ENCODE assay signal across 8 cellular contexts in genomic region chr6:41092421-41093140, GRCh38. TPM values are rescaled to one million over a fixed set of nuclear protein-coding genes. Genes with fewer than 3 reads are reported as not detected.
A peak's percentile ranks its signal among the peaks of the same experiment; 100 is the strongest.
DNase-seq lines count a peak whose midpoint lies in the region; ATAC-seq, FAIRE-seq and TF ChIP-seq lines count a peak whose summit lies in the region.

No MANE protein-coding gene starts in this region.

- H3K4me1 ChIP-seq in HepG2 (ENCODE audit: insufficient read depth, low read length) (no peaks in the 10 kb centered on the region), colonic mucosa (no peaks in the 10 kb centered on the region)

- H3K9ac ChIP-seq in HepG2 (ENCODE audit: insufficient read depth, low read depth, low read length) (no peak overlapping the region), colonic mucosa (ENCODE audit: low read depth in 2 of 2, low read length in 2 of 2) (no peak overlapping the region)

- no peaks in the 10 kb centered on the region; the same call in 1 of the 2 replicates for H4K20me1 ChIP-seq in HepG2 (ENCODE audit: insufficient read depth, low read length)

- WGBS in HepG2 (ENCODE audit: low lambda C conversion rate), result 100% methylated on average over 4 of the region's 4 CpGs

- no peak for TF ChIP-seq EP300 in HepG2 (IDR thresholded peaks at IDR 0.05; ENCODE audit: low read depth in 2 of 2, low read length in 2 of 2)
- no peak for TF ChIP-seq EP300 in HepG2 (CRISPR knock-in tag; IDR thresholded peaks at IDR 0.05; ENCODE audit: borderline replicate concordance)

- POLR2A ChIA-PET in HEK293T (lab: Yijun Ruan, JAX) (no interaction called here), HepG2 (lab: Yijun Ruan, JAX) (interaction anchor here (1.0 kb wide), 1 partner anchor 20 kb away, joined by 3 read pairs; the partner anchor contains the start of genes NFYA and OARD1)

- in situ Hi-C loops in HepG2 (cut with HindIII; ENCODE audit: extremely low pct_ligation_motif_present, low pct_unique_long_range_greater_than_20kb), result loop anchor here (5.0 kb wide), 1 partner anchor 90 kb away; no protein-coding TSS in a partner anchor

- ATAC-seq in HepG2, result peak; percentile 56; the same call in 2 of the 3 replicates

- TF ChIP-seq POLR2A in HepG2 (IDR thresholded peaks at IDR 0.05; ENCODE audit: insufficient read depth in 1 of 2, low read depth in 2 of 2, low read length in 2 of 2), result no peak

- H2AFZ ChIP-seq in HepG2 (ENCODE audit: low read length), result no peak overlapping the region

- H3K36me3 ChIP-seq in HepG2 (replicated peaks in 1 of 2; ENCODE audit: control insufficient read depth in 1 of 2, insufficient read depth in 2 of 2, low read length in 2 of 2) (peaks cover 51 to 86% of the 10 kb centered on the region in 2 experiments), colonic mucosa (peaks cover 34% of the 10 kb centered on the region)

- no peaks in the 10 kb centered on the region for H3K9me3 ChIP-seq in HepG2 (ENCODE audit: low read length)
- no peaks in the 10 kb centered on the region for H3K9me3 ChIP-seq in colonic mucosa

- TF ChIP-seq CTCF in HepG2 (CRISPR knock-in tag; IDR thresholded peaks at IDR 0.05) (peak; percentile 46; the same call in 1 of the 2 replicates), colonic mucosa (IDR thresholded peaks at IDR 0.05) (no peak)

- intact Hi-C loops in HepG2 (cut with micrococcal nuclease; ENCODE audit: unreplicated experiment) (loop anchor here (1.0 to 5.0 kb wide), 2 partner anchors 90 to 225 kb away; no protein-coding TSS in a partner anchor), colonic mucosa (cut with DNase I) (loop anchor here (10.0 kb wide), 1 partner anchor 222 kb away; no protein-coding TSS in a partner anchor)

- no peak overlapping the region for H3K4me3 ChIP-seq in HepG2 (replicated peaks in 1 of 3; ENCODE audit: insufficient read depth in 1 of 3, low read depth in 2 of 3, low read length in 3 of 3)
- no peak overlapping the region for H3K4me3 ChIP-seq in colonic mucosa

- CTCF ChIA-PET in HEK293T (lab: Yijun Ruan, JAX), result interaction anchor here (0.5 to 1.7 kb wide), 3 partner anchors 9 to 90 kb away, joined by 3 to 8 read pairs (median 4); no protein-coding TSS in a partner anchor
- CTCF ChIA-PET in HepG2 (lab: Yijun Ruan, JAX; ENCODE audit: low intra/inter-chr PET ratio, low total read pairs), result interaction anchor here (1.3 to 2.2 kb wide), 2 partner anchors 89 to 226 kb away, joined by 4 to 19 read pairs; no protein-coding TSS in a partner anchor

- no TSS peak for BruUV-seq in HepG2 (replicated peaks; lab: Mats Ljungman, UMichigan)

- H3K27me3 ChIP-seq in HepG2 (ENCODE audit: control insufficient read depth in 1 of 2, insufficient read depth in 2 of 2, low read length in 2 of 2) (no peaks in the 10 kb centered on the region), colonic mucosa (no peaks in the 10 kb centered on the region)

- TF ChIP-seq RAD21 in HepG2 (CRISPR knock-in tag; IDR thresholded peaks at IDR 0.05), result no peak

- FAIRE-seq in HepG2 (lab: Jason Lieb, UNC), result peak; percentile 47

- no peaks in the 10 kb centered on the region for H3K79me2 ChIP-seq in HepG2 (ENCODE audit: insufficient read depth, low read length)

- peak; percentile 54 for DNase-seq in DMS114 treated with DMSO at 0.1 percent for 48 hours (lab: John Stamatoyannopoulos, UW; ENCODE audit: unreplicated experiment)
- DNase-seq in HEK293T (ENCODE audit: extremely low spot score), result peak; percentile 15
- peak; percentile 31 for DNase-seq in SW480 (ENCODE audit: low spot score)
- DNase-seq in HepG2 (ENCODE audit: low spot score), result peak; percentile 41
- no peak for DNase-seq in midbrain (lab: John Stamatoyannopoulos, UW)
- DNase-seq in activated CD8-positive, alpha-beta memory T cell treated with anti-CD3 and anti-CD28 coated beads for 24 hours, result no peak
- DNase-seq in colonic mucosa, result no peak
- DNase-seq in stimulated activated CD4-positive, alpha-beta T cell treated with anti-CD3 and anti-CD28 coated beads, Interleukin-4, amount 100 ng/mL, for 24 hours, result no peak

- H3K4me2 ChIP-seq in HepG2 (ENCODE audit: low read depth, low read length), result no peak overlapping the region

- H3K27ac ChIP-seq in HepG2 (ENCODE audit: extremely low read length, insufficient read depth, low read length) (no peak overlapping the region), colonic mucosa (no peak overlapping the region)

RNA-seq across cellular contexts. Expression of gene NFYA, which starts 19.8 kb away (rescaled TPM):
- 22.9 and 52.0 TPM in 2 replicates for total RNA-seq in HepG2 (2016; rRNA removed; fragmentation: Illumina TruSeq; extraction: Trizol)
- 3.6 and 4.8 TPM in 2 replicates for total RNA-seq in HepG2 (2016; cell fraction: cytosol; rRNA removed; fragmentation: Illumina TruSeq; extraction: Trizol; ENCODE audit: low read depth)
- total RNA-seq in HepG2 (2016; cell fraction: insoluble cytoplasmic fraction; rRNA removed; fragmentation: Illumina TruSeq; extraction: Trizol), result 22.0 and 49.9 TPM in 2 replicates
- total RNA-seq in HepG2 (2016; cell fraction: membrane; rRNA removed; fragmentation: Illumina TruSeq; extraction: Trizol), result 18.4 and 21.5 TPM in 2 replicates
- 33.7 and 34.3 TPM in 2 replicates for total RNA-seq in HepG2 (2016; cell fraction: nucleus; rRNA removed; fragmentation: Illumina TruSeq; extraction: Trizol)
- polyA plus RNA-seq in HepG2 (2011; rRNA removed), result 14.8 and 16.0 TPM in 2 replicates
- 9.2 and 9.9 TPM in 2 replicates for polyA plus RNA-seq in HepG2 (2011; cell fraction: cytosol; rRNA removed)
- 19.0 and 21.1 TPM in 2 replicates for polyA plus RNA-seq in HepG2 (2011; cell fraction: nucleus; rRNA removed)
- polyA plus RNA-seq in HepG2 (2012), result 18.5 and 18.9 TPM in 2 replicates
- polyA plus RNA-seq in HepG2 (2016; cell fraction: cytosol; fragmentation: Illumina TruSeq; extraction: Trizol; ENCODE audit: low read depth), result 2.2 and 3.1 TPM in 2 replicates
- 61.2 and 64.1 TPM in 2 replicates for polyA plus RNA-seq in HepG2 (2016; cell fraction: insoluble cytoplasmic fraction; fragmentation: Illumina TruSeq; extraction: Trizol; ENCODE audit: low read depth)
- 9.3 and 11.6 TPM in 2 replicates for polyA plus RNA-seq in HepG2 (2016; cell fraction: membrane; fragmentation: Illumina TruSeq; extraction: Trizol; ENCODE audit: low read depth)
- 65.3 and 68.8 TPM in 2 replicates for polyA plus RNA-seq in HepG2 (2016; cell fraction: nucleus; fragmentation: Illumina TruSeq; extraction: Trizol; ENCODE audit: insufficient read depth, low read depth)
- 53.8 and 56.2 TPM in 2 replicates for polyA minus RNA-seq in HepG2 (2011; rRNA and poly(A)+ RNA removed; ENCODE audit: low replicate concordance)
- polyA minus RNA-seq in HepG2 (2011; cell fraction: cytosol; rRNA and poly(A)+ RNA removed), result 15.1 and 18.1 TPM in 2 replicates
- polyA minus RNA-seq in HepG2 (2011; cell fraction: nucleus; rRNA and poly(A)+ RNA removed), result 22.9 and 23.2 TPM in 2 replicates
- total RNA-seq in colonic mucosa, result 10 to 100 TPM; 21.2 to 24.5 TPM

RNA-seq across cellular contexts. Expression of gene OARD1, which starts 20.4 kb away (rescaled TPM):
- 49.0 and 60.4 TPM in 2 replicates for total RNA-seq in HepG2 (2016; rRNA removed; fragmentation: Illumina TruSeq; extraction: Trizol)
- 27.4 and 28.2 TPM in 2 replicates for total RNA-seq in HepG2 (2016; cell fraction: cytosol; rRNA removed; fragmentation: Illumina TruSeq; extraction: Trizol; ENCODE audit: low read depth)
- 49.5 and 55.0 TPM in 2 replicates for total RNA-seq in HepG2 (2016; cell fraction: insoluble cytoplasmic fraction; rRNA removed; fragmentation: Illumina TruSeq; extraction: Trizol)
- 39.5 and 41.0 TPM in 2 replicates for total RNA-seq in HepG2 (2016; cell fraction: membrane; rRNA removed; fragmentation: Illumina TruSeq; extraction: Trizol)
- 50.8 and 56.3 TPM in 2 replicates for total RNA-seq in HepG2 (2016; cell fraction: nucleus; rRNA removed; fragmentation: Illumina TruSeq; extraction: Trizol)
- 14.0 and 18.4 TPM in 2 replicates for polyA plus RNA-seq in HepG2 (2011; rRNA removed)
- 8.9 and 11.4 TPM in 2 replicates for polyA plus RNA-seq in HepG2 (2011; cell fraction: cytosol; rRNA removed)
- 21.1 TPM in 2 replicates for polyA plus RNA-seq in HepG2 (2011; cell fraction: nucleus; rRNA removed)
- polyA plus RNA-seq in HepG2 (2012), result 29.6 and 43.1 TPM in 2 replicates
- 32.3 and 41.1 TPM in 2 replicates for polyA plus RNA-seq in HepG2 (2016; cell fraction: cytosol; fragmentation: Illumina TruSeq; extraction: Trizol; ENCODE audit: low read depth)
- polyA plus RNA-seq in HepG2 (2016; cell fraction: insoluble cytoplasmic fraction; fragmentation: Illumina TruSeq; extraction: Trizol; ENCODE audit: low read depth), result 75.4 and 76.2 TPM in 2 replicates
- polyA plus RNA-seq in HepG2 (2016; cell fraction: membrane; fragmentation: Illumina TruSeq; extraction: Trizol; ENCODE audit: low read depth), result 40.8 and 42.5 TPM in 2 replicates
- 45.0 and 50.9 TPM in 2 replicates for polyA plus RNA-seq in HepG2 (2016; cell fraction: nucleus; fragmentation: Illumina TruSeq; extraction: Trizol; ENCODE audit: insufficient read depth, low read depth)
- 5.5 and 10.5 TPM in 2 replicates for polyA minus RNA-seq in HepG2 (2011; rRNA and poly(A)+ RNA removed; ENCODE audit: low replicate concordance)
- 4.2 and 5.0 TPM in 2 replicates for polyA minus RNA-seq in HepG2 (2011; cell fraction: cytosol; rRNA and poly(A)+ RNA removed)
- polyA minus RNA-seq in HepG2 (2011; cell fraction: nucleus; rRNA and poly(A)+ RNA removed), result 52.7 and 65.8 TPM in 2 replicates
- total RNA-seq in colonic mucosa, result 10 to 100 TPM; 25.0 to 34.2 TPM

RNA-seq across cellular contexts. Expression of gene APOBEC2, which starts 39.6 kb away (rescaled TPM):
- 0.09 and 0.35 TPM in 2 replicates for total RNA-seq in HepG2 (2016; rRNA removed; fragmentation: Illumina TruSeq; extraction: Trizol)
- total RNA-seq in HepG2 (2016; cell fraction: cytosol; rRNA removed; fragmentation: Illumina TruSeq; extraction: Trizol; ENCODE audit: low read depth), result not detected in 2 replicates
- total RNA-seq in HepG2 (2016; cell fraction: insoluble cytoplasmic fraction; rRNA removed; fragmentation: Illumina TruSeq; extraction: Trizol), result 0.09 and 0.33 TPM in 2 replicates
- total RNA-seq in HepG2 (2016; cell fraction: membrane; rRNA removed; fragmentation: Illumina TruSeq; extraction: Trizol), result not detected in 2 replicates
- total RNA-seq in HepG2 (2016; cell fraction: nucleus; rRNA removed; fragmentation: Illumina TruSeq; extraction: Trizol), result not detected in 2 replicates
- polyA plus RNA-seq in HepG2 (2011; rRNA removed), result not detected in 2 replicates
- 0.08 and 0.10 TPM in 2 replicates for polyA plus RNA-seq in HepG2 (2011; cell fraction: cytosol; rRNA removed)
- polyA plus RNA-seq in HepG2 (2011; cell fraction: nucleus; rRNA removed), result not detected in 2 replicates
- polyA plus RNA-seq in HepG2 (2012), result 0.28 and 0.79 TPM in 2 replicates
- polyA plus RNA-seq in HepG2 (2016; cell fraction: cytosol; fragmentation: Illumina TruSeq; extraction: Trizol; ENCODE audit: low read depth), result not detected in 2 replicates
- polyA plus RNA-seq in HepG2 (2016; cell fraction: insoluble cytoplasmic fraction; fragmentation: Illumina TruSeq; extraction: Trizol; ENCODE audit: low read depth), result 0.44 TPM in 1 of 2 replicates, not detected in the other
- polyA plus RNA-seq in HepG2 (2016; cell fraction: membrane; fragmentation: Illumina TruSeq; extraction: Trizol; ENCODE audit: low read depth), result not detected in 2 replicates
- not detected in 2 replicates for polyA plus RNA-seq in HepG2 (2016; cell fraction: nucleus; fragmentation: Illumina TruSeq; extraction: Trizol; ENCODE audit: insufficient read depth, low read depth)
- not detected in 2 replicates for polyA minus RNA-seq in HepG2 (2011; rRNA and poly(A)+ RNA removed; ENCODE audit: low replicate concordance)
- polyA minus RNA-seq in HepG2 (2011; cell fraction: cytosol; rRNA and poly(A)+ RNA removed), result not detected in 2 replicates
- 0.64 TPM in 1 of 2 replicates, not detected in the other for polyA minus RNA-seq in HepG2 (2011; cell fraction: nucleus; rRNA and poly(A)+ RNA removed)
- total RNA-seq in colonic mucosa, result under 1 TPM in 1 of 2 donors, not detected in 1; 0.22 TPM

RNA-seq across cellular contexts. Expression of gene TSPO2, which starts 50.3 kb away (rescaled TPM):
- total RNA-seq in HepG2 (2016; rRNA removed; fragmentation: Illumina TruSeq; extraction: Trizol) (not detected in 2 replicates), colonic mucosa (not detected)
- total RNA-seq in HepG2 (2016; cell fraction: cytosol; rRNA removed; fragmentation: Illumina TruSeq; extraction: Trizol; ENCODE audit: low read depth), result not detected in 2 replicates
- total RNA-seq in HepG2 (2016; cell fraction: insoluble cytoplasmic fraction; rRNA removed; fragmentation: Illumina TruSeq; extraction: Trizol), result 0.21 and 0.28 TPM in 2 replicates
- total RNA-seq in HepG2 (2016; cell fraction: membrane; rRNA removed; fragmentation: Illumina TruSeq; extraction: Trizol), result not detected in 2 replicates
- not detected in 2 replicates for total RNA-seq in HepG2 (2016; cell fraction: nucleus; rRNA removed; fragmentation: Illumina TruSeq; extraction: Trizol)
- polyA plus RNA-seq in HepG2 (2011; rRNA removed), result 0.14 and 0.55 TPM in 2 replicates
- 0.14 and 0.51 TPM in 2 replicates for polyA plus RNA-seq in HepG2 (2011; cell fraction: cytosol; rRNA removed)
- 0.16 TPM in 1 of 2 replicates, not detected in the other for polyA plus RNA-seq in HepG2 (2011; cell fraction: nucleus; rRNA removed)
- polyA plus RNA-seq in HepG2 (2012), result 0.25 TPM in 1 of 2 replicates, not detected in the other
- not detected in 2 replicates for polyA plus RNA-seq in HepG2 (2016; cell fraction: cytosol; fragmentation: Illumina TruSeq; extraction: Trizol; ENCODE audit: low read depth)
- not detected in 2 replicates for polyA plus RNA-seq in HepG2 (2016; cell fraction: insoluble cytoplasmic fraction; fragmentation: Illumina TruSeq; extraction: Trizol; ENCODE audit: low read depth)
- polyA plus RNA-seq in HepG2 (2016; cell fraction: membrane; fragmentation: Illumina TruSeq; extraction: Trizol; ENCODE audit: low read depth), result not detected in 2 replicates
- polyA plus RNA-seq in HepG2 (2016; cell fraction: nucleus; fragmentation: Illumina TruSeq; extraction: Trizol; ENCODE audit: insufficient read depth, low read depth), result not detected in 2 replicates
- 0.72 TPM in 1 of 2 replicates, not detected in the other for polyA minus RNA-seq in HepG2 (2011; rRNA and poly(A)+ RNA removed; ENCODE audit: low replicate concordance)
- not detected in 2 replicates for polyA minus RNA-seq in HepG2 (2011; cell fraction: cytosol; rRNA and poly(A)+ RNA removed)
- not detected in 2 replicates for polyA minus RNA-seq in HepG2 (2011; cell fraction: nucleus; rRNA and poly(A)+ RNA removed)

RNA-seq across cellular contexts. Expression of gene UNC5CL, which starts 53.6 kb away (rescaled TPM):
- total RNA-seq in HepG2 (2016; rRNA removed; fragmentation: Illumina TruSeq; extraction: Trizol) (0.87 and 2.4 TPM in 2 replicates), colonic mucosa (1 to 10 TPM; 4.1 to 4.2 TPM)
- 0.26 and 0.30 TPM in 2 replicates for total RNA-seq in HepG2 (2016; cell fraction: cytosol; rRNA removed; fragmentation: Illumina TruSeq; extraction: Trizol; ENCODE audit: low read depth)
- 1.1 and 2.3 TPM in 2 replicates for total RNA-seq in HepG2 (2016; cell fraction: insoluble cytoplasmic fraction; rRNA removed; fragmentation: Illumina TruSeq; extraction: Trizol)
- total RNA-seq in HepG2 (2016; cell fraction: membrane; rRNA removed; fragmentation: Illumina TruSeq; extraction: Trizol), result 0.55 and 0.80 TPM in 2 replicates
- 3.5 and 4.1 TPM in 2 replicates for total RNA-seq in HepG2 (2016; cell fraction: nucleus; rRNA removed; fragmentation: Illumina TruSeq; extraction: Trizol)
- 2.5 TPM in 2 replicates for polyA plus RNA-seq in HepG2 (2011; rRNA removed)
- 1.00 and 1.4 TPM in 2 replicates for polyA plus RNA-seq in HepG2 (2011; cell fraction: cytosol; rRNA removed)
- polyA plus RNA-seq in HepG2 (2011; cell fraction: nucleus; rRNA removed), result 15.4 and 20.4 TPM in 2 replicates
- polyA plus RNA-seq in HepG2 (2012), result 2.4 and 2.5 TPM in 2 replicates
- polyA plus RNA-seq in HepG2 (2016; cell fraction: cytosol; fragmentation: Illumina TruSeq; extraction: Trizol; ENCODE audit: low read depth), result 0.23 and 0.29 TPM in 2 replicates
- 0.71 and 0.86 TPM in 2 replicates for polyA plus RNA-seq in HepG2 (2016; cell fraction: insoluble cytoplasmic fraction; fragmentation: Illumina TruSeq; extraction: Trizol; ENCODE audit: low read depth)
- polyA plus RNA-seq in HepG2 (2016; cell fraction: membrane; fragmentation: Illumina TruSeq; extraction: Trizol; ENCODE audit: low read depth), result 0.43 and 0.89 TPM in 2 replicates
- 9.8 and 11.9 TPM in 2 replicates for polyA plus RNA-seq in HepG2 (2016; cell fraction: nucleus; fragmentation: Illumina TruSeq; extraction: Trizol; ENCODE audit: insufficient read depth, low read depth)
- polyA minus RNA-seq in HepG2 (2011; rRNA and poly(A)+ RNA removed; ENCODE audit: low replicate concordance), result 1.6 TPM in 1 of 2 replicates, not detected in the other
- polyA minus RNA-seq in HepG2 (2011; cell fraction: cytosol; rRNA and poly(A)+ RNA removed), result 0.35 TPM in 1 of 2 replicates, not detected in the other
- polyA minus RNA-seq in HepG2 (2011; cell fraction: nucleus; rRNA and poly(A)+ RNA removed), result 2.5 and 4.4 TPM in 2 replicates

Comparison
In these comparisons a context has a peak if more than half of its experiments do, and no peak if none do; other contexts are left out.
1. DNase-seq: peak in DMS114 treated with DMSO at 0.1 percent for 48 hours (single experiment), HEK293T (single experiment), SW480 (single experiment) and HepG2 (single experiment); none in midbrain (single experiment), activated CD8-positive, alpha-beta memory T cell treated with anti-CD3 and anti-CD28 coated beads for 24 hours (single experiment), colonic mucosa (single experiment) and stimulated activated CD4-positive, alpha-beta T cell treated with anti-CD3 and anti-CD28 coated beads, Interleukin-4, amount 100 ng/mL, for 24 hours (single experiment).